ENCODE assay signal across 8 cellular contexts in genomic region chr7:73623798-73624668, GRCh38. TPM values are rescaled to one million over a fixed set of nuclear protein-coding genes. Genes with fewer than 3 reads are reported as not detected.
DNase-seq lines count a peak whose midpoint lies in the region; ATAC-seq, FAIRE-seq and TF ChIP-seq lines count a peak whose summit lies in the region.

Gene MLXIPL (minus strand): TSS chr7:73624522. CDS start chr7:73624492, 30 bp downstream.

- H3K4me2 ChIP-seq in endothelial cell of umbilical vein (ENCODE audit: insufficient read depth, low read length), result peak within 1 kb of the TSS; percentile 50

- POLR2A ChIA-PET in endothelial cell of umbilical vein (lab: Charles Lee), result no interaction called here

- CTCF ChIA-PET in endothelial cell of umbilical vein (lab: Charles Lee), result interaction anchor here (0.6 to 1.7 kb wide), 2 partner anchors 9 to 17 kb away, joined by 5 to 7 read pairs; no protein-coding TSS in a partner anchor

- no TSS peak for BruUV-seq in endothelial cell of umbilical vein (replicated peaks; lab: Mats Ljungman, UMichigan)

- H3K79me2 ChIP-seq in endothelial cell of umbilical vein (ENCODE audit: control insufficient read depth, insufficient read depth, low read length), result no peaks in the 10 kb centered on the region

- peak within 1 kb of the TSS; percentile 86 for H2AFZ ChIP-seq in endothelial cell of umbilical vein (ENCODE audit: low read depth, low read length)

- no peaks in the 10 kb centered on the region for H3K9me3 ChIP-seq in endothelial cell of umbilical vein (replicated peaks; ENCODE audit: control insufficient read depth, insufficient read depth, low read length)

- H3K36me3 Mint-ChIP-seq in mesothelial cell of epicardium, result no peaks in the 10 kb centered on the region

- dilution Hi-C loops in endothelial cell of umbilical vein (cut with MboI; ENCODE audit: extremely low pct_ligation_motif_present, low sequenced_read_pairs), result no loop called here

- H3K36me3 ChIP-seq in endothelial cell of umbilical vein (ENCODE audit: control insufficient read depth in 2 of 2, extremely low read depth in 1 of 2, insufficient read depth in 2 of 2, low read length in 2 of 2), result no peaks in the 10 kb centered on the region

- H3K9me3 Mint-ChIP-seq in mesothelial cell of epicardium, result no peaks in the 10 kb centered on the region

- FAIRE-seq in endothelial cell of umbilical vein (lab: Jason Lieb, UNC), result peak; percentile 59

- H3K27me3 Mint-ChIP-seq in mesothelial cell of epicardium (ENCODE audit: low read depth), result peaks cover 77% of the 10 kb centered on the region

- no peaks in the 10 kb centered on the region for H3K9me1 ChIP-seq in endothelial cell of umbilical vein (replicated peaks; ENCODE audit: control insufficient read depth, extremely low read depth, insufficient read depth, low read length)

- H3K4me3 ChIP-seq in endothelial cell of umbilical vein (replicated peaks in 1 of 3; ENCODE audit: insufficient read depth in 1 of 3, low read depth in 1 of 3, low read length in 3 of 3), result peak within 1 kb of the TSS in 2 of 3 experiments; percentile 25 to 39

- no peak within 1 kb of the TSS for H3K27ac Mint-ChIP-seq in mesothelial cell of epicardium

- DNase-seq in GM13977 (ENCODE audit: low spot score) (peak; percentile 88), NCI-H2227 treated with DMSO at 0.1 percent for 48 hours (lab: John Stamatoyannopoulos, UW) (peak; percentile 80), activated T-cell treated with anti-CD3 and anti-CD28 coated beads for 24 hours (ENCODE audit: low read depth) (peak; percentile 45), endothelial cell of umbilical vein (ENCODE audit: low read depth, low spot score) (peak; percentile 51), mesothelial cell of epicardium (ENCODE audit: low spot score in 2 of 2, unreplicated experiment in 2 of 2) (peak; percentile 76 to 78), GDM1 (lab: John Stamatoyannopoulos, UW) (no peak)
- DNase-seq in stimulated activated CD8-positive, alpha-beta memory T cell treated with anti-CD3 and anti-CD28 coated beads, Interleukin-15, amount 100 ng/mL, for 4 hours (ENCODE audit: low read depth in 2 of 2), result peak; percentile 8 to 11

- H3K4me1 Mint-ChIP-seq in mesothelial cell of epicardium, result peaks cover 8% of the 10 kb centered on the region

- TF ChIP-seq CTCF in GM13977 (IDR thresholded peaks at IDR 0.05; ENCODE audit: extremely low read depth, insufficient read depth, missing control alignments) (no peak), endothelial cell of umbilical vein (IDR thresholded peaks at IDR 0.05; ENCODE audit: extremely low read depth in 1 of 2, insufficient read depth in 1 of 2, low read depth in 1 of 2, low read length in 2 of 2) (no peak), mesothelial cell of epicardium (IDR thresholded peaks at IDR 0.05; ENCODE audit: unreplicated experiment) (no peak)

- ATAC-seq in HG03520 (IDR thresholded peaks at IDR 0.05; ENCODE audit: unreplicated experiment), result no peak

- no peak for TF ChIP-seq POLR2A in endothelial cell of umbilical vein (IDR thresholded peaks at IDR 0.05; ENCODE audit: low read depth, low read length)

- H4K20me1 ChIP-seq in endothelial cell of umbilical vein (replicated peaks; ENCODE audit: control insufficient read depth, extremely low read depth, insufficient read depth, low read length), result no peaks in the 10 kb centered on the region

- peak within 1 kb of the TSS; percentile 55 for H3K4me3 Mint-ChIP-seq in mesothelial cell of epicardium

- H3K9ac ChIP-seq in endothelial cell of umbilical vein (replicated peaks; ENCODE audit: extremely low read depth, insufficient read depth, low read length), result no peak within 1 kb of the TSS

- in situ Hi-C loops in GM13977 (cut with MboI; ENCODE audit: low pct_unique_long_range_greater_than_20kb, low sequenced_read_pairs, unreplicated experiment), result loop anchor here (25.0 kb wide), 1 partner anchor 238 kb away; the partner anchor contains the start of gene TMEM270

- H3K27ac ChIP-seq in endothelial cell of umbilical vein (ENCODE audit: insufficient read depth, low read depth, low read length), result no peak within 1 kb of the TSS

- H3K27me3 ChIP-seq in endothelial cell of umbilical vein (ENCODE audit: control insufficient read depth in 2 of 2, insufficient read depth in 2 of 2, low read length in 2 of 2), result peaks cover 28 to 39% of the 10 kb centered on the region in 2 experiments

- intact Hi-C loops in endothelial cell of umbilical vein (cut with micrococcal nuclease), result no loop called here

- H3K4me1 ChIP-seq in endothelial cell of umbilical vein (ENCODE audit: control insufficient read depth, extremely low read depth, insufficient read depth, low read length), result peaks cover 3% of the 10 kb centered on the region

TF ChIP-seq in endothelial cell of umbilical vein, 7 proteins besides CTCF, POLR2A, EP300 and RAD21:
- TF ChIP-seq POLR2AphosphoS5 (IDR thresholded peaks at IDR 0.05; ENCODE audit: insufficient read depth, low read depth, low read length), result no peak
- TF ChIP-seq EZH2 (IDR thresholded peaks at IDR 0.05; ENCODE audit: borderline replicate concordance, low read depth, low read length, severe bottlenecking), result peak; percentile 57
- TF ChIP-seq JUN (IDR thresholded peaks at IDR 0.05; ENCODE audit: borderline replicate concordance, insufficient read depth, insufficient read length, low read depth), result no peak
- no peak for TF ChIP-seq GATA2 (IDR thresholded peaks at IDR 0.05; ENCODE audit: insufficient read depth, insufficient read length, low read depth, low read length)
- no peak for TF ChIP-seq MYC (IDR thresholded peaks at IDR 0.05; ENCODE audit: low read depth, low read length)

RNA-seq across cellular contexts. Expression of gene MLXIPL, which starts in this region (rescaled TPM):
- total RNA-seq in endothelial cell of umbilical vein (not detected in 2 replicates), mesothelial cell of epicardium (1.5 to 2.6 TPM (median 2.0 TPM) in 3 replicates)
- polyA plus RNA-seq in endothelial cell of umbilical vein, result not detected in 2 replicates
- not detected in 2 replicates for polyA plus RNA-seq in endothelial cell of umbilical vein (2011; cell fraction: cytosol; rRNA removed)
- polyA plus RNA-seq in endothelial cell of umbilical vein (2011; cell fraction: nucleus; rRNA removed), result not detected in 2 replicates
- polyA plus RNA-seq in endothelial cell of umbilical vein (2012), result not detected in 2 replicates
- polyA minus RNA-seq in endothelial cell of umbilical vein, result not detected in 2 replicates
- 7.5 TPM for polyA minus RNA-seq in endothelial cell of umbilical vein (2011; cell fraction: cytosol; rRNA and poly(A)+ RNA removed)
- not detected in 2 replicates for polyA minus RNA-seq in endothelial cell of umbilical vein (2011; cell fraction: nucleus; rRNA and poly(A)+ RNA removed)
